Comparison of ENCODE assay signal across 13 cellular contexts in the genomic region with DNA sequence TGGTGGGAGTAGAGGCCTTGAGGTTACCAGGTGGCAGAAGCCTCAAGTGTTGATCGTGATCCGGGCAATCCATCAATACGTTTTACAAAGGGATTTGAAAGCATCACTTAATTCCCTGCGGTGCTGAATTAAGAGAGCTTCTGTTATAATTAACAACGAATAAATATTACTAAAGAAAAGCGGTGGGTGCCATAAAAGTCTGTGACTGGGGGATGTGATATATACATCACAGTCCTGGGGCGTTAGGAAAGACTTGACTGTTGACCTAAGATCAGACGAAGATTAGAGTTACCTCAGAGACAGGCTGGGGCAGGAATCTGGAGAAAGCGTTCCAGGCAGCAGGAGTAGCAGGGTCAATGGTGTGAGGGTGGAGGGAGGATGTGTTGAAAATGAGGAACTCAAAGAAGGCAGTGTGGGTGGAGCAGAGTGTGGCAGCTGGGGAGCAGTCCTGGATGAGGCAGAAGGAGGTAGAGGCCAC. TPM values are rescaled to one million over a fixed set of nuclear protein-coding genes. Genes with fewer than 3 reads are reported as not detected.
A peak's percentile ranks its signal among the peaks of the same experiment; 100 is the strongest.
DNase-seq lines count a peak whose midpoint lies in the region; ATAC-seq and TF ChIP-seq lines count a peak whose summit lies in the region.
"Had no signal": no experiment of that assay in that cellular context is flagged by ENCODE, and none has a peak within 500 bp of the region (broad histone marks: within the 10 kb centered on the region; RNA-seq: fewer than 3 reads in every experiment).

No MANE protein-coding gene starts in this region.

- CTCF ChIA-PET in HEK293 (lab: Yijun Ruan, JAX), result interaction anchor here (0.7 kb wide), 1 partner anchor 14 kb away, joined by 3 read pairs; no protein-coding TSS in a partner anchor

- no peak overlapping the region for H2AK5ac ChIP-seq in mesenchymal stem cell (ENCODE audit: low read length, severe bottlenecking)

- POLR2A ChIA-PET in HEK293 (lab: Yijun Ruan, JAX), result no interaction called here

- no peak overlapping the region for H2BK15ac ChIP-seq in mesenchymal stem cell (ENCODE audit: low read depth, poor library complexity, severe bottlenecking)

- H2BK120ac ChIP-seq in mesenchymal stem cell (ENCODE audit: low read depth, low read length), result no peak overlapping the region

- H3K27me3 ChIP-seq in mesenchymal stem cell (ENCODE audit: control insufficient read depth in 1 of 2, insufficient read depth in 1 of 2, low read length in 2 of 2) (no peaks in the 10 kb centered on the region), body of pancreas (no peaks in the 10 kb centered on the region), uterus (no peaks in the 10 kb centered on the region)

- peak; percentile 95 for DNase-seq in NCI-H2227 treated with DMSO at 0.1 percent for 48 hours (lab: John Stamatoyannopoulos, UW)
- DNase-seq in UCSD-AML1 (lab: John Stamatoyannopoulos, UW; ENCODE audit: unreplicated experiment), result peak; percentile 27
- DNase-seq in mesenchymal stem cell, result peak; percentile 9
- DNase-seq in anterior cingulate cortex (lab: John Stamatoyannopoulos, UW), result no peak
- DNase-seq in body of pancreas, result no peak
- DNase-seq in uterus, result no peak
- no peak for DNase-seq in G401 (ENCODE audit: low spot score)
- DNase-seq: activated CD4-positive, alpha-beta T cell treated with anti-CD3 and anti-CD28 coated beads, Interleukin-2, amount 50 U/mL, for 48 hours; effector CD4-positive, alpha-beta T cell; immature natural killer cell had no signal

- H3K14ac ChIP-seq in mesenchymal stem cell (ENCODE audit: low read length in 2 of 2), result no peak overlapping the region

- in situ Hi-C loops in G401 (cut with HindIII; ENCODE audit: low sequenced_read_pairs), result no loop called here

- TF ChIP-seq POLR2A in body of pancreas (IDR thresholded peaks at IDR 0.05) (no peak), uterus (IDR thresholded peaks at IDR 0.05) (no peak)

- H3K79me1 ChIP-seq in mesenchymal stem cell (replicated peaks; ENCODE audit: low read length, poor library complexity, severe bottlenecking), result no peaks in the 10 kb centered on the region

- H3K4me3 ChIP-seq in HEK293 (ENCODE audit: low read depth, low read length) (no peak overlapping the region), mesenchymal stem cell (ENCODE audit: insufficient read depth in 1 of 2, low read depth in 1 of 2, low read length in 2 of 2) (no peak overlapping the region), body of pancreas (no peak overlapping the region), uterus (no peak overlapping the region)

- H3K4me2 ChIP-seq in mesenchymal stem cell (ENCODE audit: low read length, poor library complexity, severe bottlenecking), result no peak overlapping the region

- no peak overlapping the region for H3K18ac ChIP-seq in mesenchymal stem cell (ENCODE audit: low read depth in 1 of 2, low read length in 2 of 2)

- H2BK12ac ChIP-seq in mesenchymal stem cell (ENCODE audit: low read length in 2 of 2), result no peak overlapping the region

- H3K27ac ChIP-seq in HEK293 (ENCODE audit: extremely low read depth, low read depth, low read length), result no peak overlapping the region
- H3K27ac ChIP-seq in mesenchymal stem cell (ENCODE audit: low read length, poor library complexity, severe bottlenecking), result no peak overlapping the region
- H3K27ac ChIP-seq in body of pancreas, result no peak overlapping the region
- no peak overlapping the region for H3K27ac ChIP-seq in uterus

- H3K36me3 ChIP-seq in HEK293 (ENCODE audit: control insufficient read depth in 2 of 2, insufficient read depth in 1 of 2, low read length in 2 of 2) (no peaks in the 10 kb centered on the region), mesenchymal stem cell (ENCODE audit: control insufficient read depth in 1 of 2, insufficient read depth in 2 of 2, low read depth in 1 of 2, low read length in 2 of 2) (no peaks in the 10 kb centered on the region), body of pancreas (replicated peaks in 1 of 2; ENCODE audit: insufficient read depth in 1 of 2, low read depth in 2 of 2) (no peaks in the 10 kb centered on the region), uterus (no peaks in the 10 kb centered on the region)

- H2AFZ ChIP-seq in mesenchymal stem cell (ENCODE audit: low read depth, low read length), result no peak overlapping the region

- no peak overlapping the region for H4K8ac ChIP-seq in mesenchymal stem cell (ENCODE audit: low read length)

- H3K9ac ChIP-seq in mesenchymal stem cell (ENCODE audit: low read length), result no peak overlapping the region

- no peak overlapping the region for H4K91ac ChIP-seq in mesenchymal stem cell (ENCODE audit: low read length)

- intact Hi-C loops in body of pancreas (cut with DNase I) (no loop called here), uterus (cut with DNase I; ENCODE audit: low total_unique reads) (no loop called here)

- H3K4me1 ChIP-seq in HEK293 (ENCODE audit: control insufficient read depth, insufficient read depth, low read length) (peaks cover 13% of the 10 kb centered on the region), mesenchymal stem cell (ENCODE audit: control insufficient read depth, insufficient read depth, low read depth, low read length) (peaks cover 1% of the 10 kb centered on the region), body of pancreas (no peaks in the 10 kb centered on the region), uterus (no peaks in the 10 kb centered on the region)

- H3K4ac ChIP-seq in mesenchymal stem cell (ENCODE audit: low read depth in 1 of 2, low read length in 2 of 2), result no peak overlapping the region

- TF ChIP-seq CTCF in HEK293 (tag by site-specific recombination; IDR thresholded peaks at IDR 0.05) (no peak), body of pancreas (IDR thresholded peaks at IDR 0.05) (no peak), uterus (IDR thresholded peaks at IDR 0.05) (no peak)

- H3K23ac ChIP-seq in mesenchymal stem cell (ENCODE audit: low read length in 2 of 2), result no peak overlapping the region

- ATAC-seq in body of pancreas, result no peak
- ATAC-seq: Right ventricle myocardium inferior; stimulated activated memory B cell treated with anti-CD40 and anti-IgM and Interleukin-4, amounts not matched to agents 10 μg/mL and 1 μg/mL and 100 μg/mL, for 72 hours had no signal

- H2BK5ac ChIP-seq in mesenchymal stem cell (ENCODE audit: low read depth, low read length, poor library complexity, severe bottlenecking), result no peak overlapping the region

- WGBS in mesenchymal stem cell, result 28% methylated on average over 5 of the region's 9 CpGs
- WGBS in body of pancreas, 2 donors, result 39 to 41% methylated on average over 9 of the region's 9 CpGs

- H3K9me3 ChIP-seq in HEK293 (ENCODE audit: control insufficient read depth, insufficient read depth, low read depth, low read length), result no peaks in the 10 kb centered on the region
- H3K9me3 ChIP-seq in mesenchymal stem cell (ENCODE audit: control insufficient read depth, low read length), result no peaks in the 10 kb centered on the region
- H3K9me3 ChIP-seq in body of pancreas, result no peaks in the 10 kb centered on the region
- H3K9me3 ChIP-seq in uterus, result no peaks in the 10 kb centered on the region

TF ChIP-seq in HEK293, 187 proteins besides CTCF, POLR2A, EP300 and RAD21 (continues in another document):
- TF ChIP-seq OSR2 (tag by site-specific recombination; IDR thresholded peaks at IDR 0.05) (peak; percentile 85), ZNF624 (tag by site-specific recombination; IDR thresholded peaks at IDR 0.05) (no peak), ZNF529 (tag by site-specific recombination; IDR thresholded peaks at IDR 0.05; ENCODE audit: insufficient replicate concordance) (no peak), ZNF664 (tag by site-specific recombination; IDR thresholded peaks at IDR 0.05) (no peak), ZEB2 (tag by site-specific recombination; IDR thresholded peaks at IDR 0.05) (0 out of 2 replicates have a peak, but pooled peaks have one; percentile 24), ZNF266 (tag by site-specific recombination; IDR thresholded peaks at IDR 0.05; ENCODE audit: low read depth) (no peak), ZNF658 (tag by site-specific recombination; IDR thresholded peaks at IDR 0.05) (no peak), ZFHX2 (tag by site-specific recombination; conservative IDR thresholded peaks at IDR 0.05) (peak; percentile 76), ZNF561 (tag by site-specific recombination; IDR thresholded peaks at IDR 0.05; ENCODE audit: borderline replicate concordance) (0 out of 2 replicates have a peak, but pooled peaks have one; percentile 18), ZNF621 (tag by site-specific recombination; IDR thresholded peaks at IDR 0.05) (no peak), SP7 (tag by site-specific recombination; IDR thresholded peaks at IDR 0.05) (peak; percentile 72), ZNF677 (tag by site-specific recombination; IDR thresholded peaks at IDR 0.05) (no peak), EGR2 (tag by site-specific recombination; IDR thresholded peaks at IDR 0.05; ENCODE audit: low read depth) (peak; percentile 79; the same call in 1 of the 2 replicates), ZNF747 (tag by site-specific recombination; IDR thresholded peaks at IDR 0.05) (no peak), ZBTB1 (tag by site-specific recombination; IDR thresholded peaks at IDR 0.05) (no peak), ZNF202 (tag by site-specific recombination; IDR thresholded peaks at IDR 0.05; ENCODE audit: borderline replicate concordance) (no peak)
- TF ChIP-seq, protein P1, sequence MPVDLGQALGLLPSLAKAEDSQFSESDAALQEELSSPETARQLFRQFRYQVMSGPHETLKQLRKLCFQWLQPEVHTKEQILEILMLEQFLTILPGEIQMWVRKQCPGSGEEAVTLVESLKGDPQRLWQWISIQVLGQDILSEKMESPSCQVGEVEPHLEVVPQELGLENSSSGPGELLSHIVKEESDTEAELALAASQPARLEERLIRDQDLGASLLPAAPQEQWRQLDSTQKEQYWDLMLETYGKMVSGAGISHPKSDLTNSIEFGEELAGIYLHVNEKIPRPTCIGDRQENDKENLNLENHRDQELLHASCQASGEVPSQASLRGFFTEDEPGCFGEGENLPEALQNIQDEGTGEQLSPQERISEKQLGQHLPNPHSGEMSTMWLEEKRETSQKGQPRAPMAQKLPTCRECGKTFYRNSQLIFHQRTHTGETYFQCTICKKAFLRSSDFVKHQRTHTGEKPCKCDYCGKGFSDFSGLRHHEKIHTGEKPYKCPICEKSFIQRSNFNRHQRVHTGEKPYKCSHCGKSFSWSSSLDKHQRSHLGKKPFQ (tag by site-specific recombination; IDR thresholded peaks at IDR 0.05), result no peak

RNA-seq across cellular contexts. Expression of a gene that starts 6.7 kb away (rescaled TPM):
- not detected for polyA plus RNA-seq in mesenchymal stem cell (2013, experiment 1 of 2)
- polyA plus RNA-seq in mesenchymal stem cell (2013, experiment 2 of 2), result not detected
- total RNA-seq in body of pancreas (1 to 10 TPM in 1 of 2 donors, under 1 TPM in 1; 0.99 to 3.9 TPM), uterus (1 to 10 TPM in 3 of 4 donors, not detected in 1; 3.6 to 6.0 (median 4.8) TPM)
- total RNA-seq in G401 (2014; rRNA removed; shearing (Covaris generic)), result not detected in 2 replicates

RNA-seq across cellular contexts. Expression of a gene that starts 49.7 kb away (rescaled TPM):
- 1.3 TPM for polyA plus RNA-seq in mesenchymal stem cell (2013, experiment 1 of 2)
- 1.5 TPM for polyA plus RNA-seq in mesenchymal stem cell (2013, experiment 2 of 2)
- total RNA-seq in body of pancreas (1 to 10 TPM; 2.1 to 8.2 TPM), uterus (10 to 100 TPM in 1 of 4 donors, 1 to 10 TPM in 3; 6.2 to 11.9 (median 8.1) TPM)
- not detected in 2 replicates for total RNA-seq in G401 (2014; rRNA removed; shearing (Covaris generic))

Comparison
In these comparisons a context has a peak if more than half of its experiments do, and no peak if none do; other contexts are left out.
1. DNase-seq: peak in NCI-H2227 treated with DMSO at 0.1 percent for 48 hours (single experiment), UCSD-AML1 (single experiment) and mesenchymal stem cell (single experiment); none in anterior cingulate cortex (0 of 58), body of pancreas (0 of 4), uterus (0 of 2) and G401 (single experiment).